21 cellular contexts compared by ENCODE assay signal in the genomic region with DNA sequence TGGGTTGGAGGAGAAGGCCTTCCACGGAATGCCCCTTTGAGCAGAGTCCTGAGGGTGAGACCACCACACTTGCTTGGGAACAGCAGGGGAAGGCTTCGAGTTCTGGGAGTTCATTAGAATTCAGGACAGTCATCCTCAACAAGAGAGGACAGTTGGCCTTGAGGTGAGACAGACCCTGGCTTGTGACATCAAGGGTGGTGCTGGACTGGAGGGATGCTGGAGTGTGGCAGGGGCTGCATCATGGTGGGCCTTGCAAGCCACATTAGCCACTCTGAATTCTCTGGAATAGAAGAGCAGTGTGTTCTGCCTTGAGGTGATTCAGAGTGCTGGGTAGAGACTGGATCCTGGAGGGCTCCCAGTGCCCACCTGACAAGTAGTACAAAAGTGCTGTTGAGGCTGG.
"Had no signal": no experiment of that assay in that cellular context is flagged by ENCODE, and none has a peak within 500 bp of the region (broad histone marks: within the 10 kb centered on the region; RNA-seq: fewer than 3 reads in every experiment).

No MANE protein-coding gene starts in this region.

- FAIRE-seq: RCC 7860 had no signal

- ATAC-seq: activated naive CD4-positive, alpha-beta T cell treated with anti-CD3 and anti-CD28 coated beads, Interleukin-2, amount 50 U/mL, for 72 hours; activated naive CD8-positive, alpha-beta T cell treated with anti-CD3 and anti-CD28 coated beads, Interleukin-2, amount 50 U/mL, for 24 hours; activated T-cell treated with anti-CD3 and anti-CD28 coated beads, Interleukin-2, amount 50 U/mL, for 4 hours; body of pancreas had no signal

- H3K4me3 Mint-ChIP-seq: activated B cell treated with CpG ODN at 0.5 μM for 24 hours; activated CD4-positive, alpha-beta T cell treated with anti-CD3 and anti-CD28 coated beads, Interleukin-2, amount 10 ng/mL, durations not matched to agents 24 days and 14 days; activated naive CD8-positive, alpha-beta T cell treated with anti-CD3 and anti-CD28 coated beads, Interleukin-2, amount 50 U/mL, for 24 hours; activated T-cell treated with anti-CD3 and anti-CD28 coated beads, Interleukin-2, amount 50 U/mL, for 4 hours; T-helper 1 cell treated with Interleukin-12 subunit alpha and Interleukin-12 subunit beta and Interleukin-4 antibody, amounts not matched to agents 30 μg/mL and 1 μg/mL, for 36 hours had no signal

- H3K4me1 ChIP-seq: body of pancreas had no signal

- H3K36me3 Mint-ChIP-seq: activated naive CD4-positive, alpha-beta T cell treated with anti-CD3 and anti-CD28 coated beads, Interleukin-2, amount 50 U/mL, for 72 hours had no signal

- H3K27ac Mint-ChIP-seq: activated B cell treated with CpG ODN at 0.5 μM for 24 hours; activated CD4-positive, alpha-beta T cell treated with anti-CD3 and anti-CD28 coated beads, Interleukin-2, amount 10 ng/mL, durations not matched to agents 24 days and 14 days; activated naive CD4-positive, alpha-beta T cell treated with anti-CD3 and anti-CD28 coated beads, Interleukin-2, amount 50 U/mL, for 72 hours; activated naive CD8-positive, alpha-beta T cell treated with anti-CD3 and anti-CD28 coated beads, Interleukin-2, amount 50 U/mL, for 24 hours; T-helper 1 cell treated with Interleukin-12 subunit alpha and Interleukin-12 subunit beta and Interleukin-4 antibody, amounts not matched to agents 30 μg/mL and 1 μg/mL, for 36 hours had no signal

- H3K4me3 ChIP-seq: ascending aorta, body of pancreas had no signal

- H3K4me2 ChIP-seq: KMS-11 had no signal

- H3K27me3 Mint-ChIP-seq: activated B cell treated with CpG ODN at 0.5 μM for 24 hours; activated CD4-positive, alpha-beta T cell treated with anti-CD3 and anti-CD28 coated beads, Interleukin-2, amount 10 ng/mL, durations not matched to agents 24 days and 14 days; activated naive CD8-positive, alpha-beta T cell treated with anti-CD3 and anti-CD28 coated beads, Interleukin-2, amount 50 U/mL, for 24 hours had no signal

- H3K36me3 ChIP-seq: ascending aorta had no signal

- H3K27me3 ChIP-seq: ascending aorta, body of pancreas had no signal

- DNase-seq: activated B cell treated with CpG ODN at 0.5 μM for 24 hours; activated CD4-positive, alpha-beta T cell treated with anti-CD3 and anti-CD28 coated beads for 1 hour; activated CD4-positive, alpha-beta T cell treated with anti-CD3 and anti-CD28 coated beads, Interleukin-2, amount 10 ng/mL, durations not matched to agents 24 days and 14 days; activated CD4-positive, alpha-beta T cell treated with anti-CD3 and anti-CD28 coated beads, Interleukin-2, amount 50 U/mL, for 48 hours; activated CD8-positive, alpha-beta memory T cell treated with anti-CD3 and anti-CD28 coated beads for 24 hours; activated effector memory CD4-positive, alpha-beta T cell treated with anti-CD3 and anti-CD28 coated beads, Interleukin-2, amount 50 U/mL, for 16 hours; activated naive CD4-positive, alpha-beta T cell treated with Interleukin-2 at 50 U/mL for 16 hours; activated naive CD8-positive, alpha-beta T cell treated with anti-CD3 and anti-CD28 coated beads, Interleukin-2, amount 50 U/mL, for 24 hours; activated T-cell treated with anti-CD3 and anti-CD28 coated beads, Interleukin-2, amount 50 U/mL, for 4 hours; amniotic stem cell; body of pancreas; MM.1S; NCI-H1694 treated with DMSO at 0.1 percent for 48 hours; NCI-H2029 treated with DMSO at 0.1 percent for 48 hours; NCI-H510A treated with DMSO at 0.1 percent for 48 hours; SHP77 treated with DMSO at 0.1 percent for 48 hours had no signal

- H3K9me3 Mint-ChIP-seq: activated B cell treated with CpG ODN at 0.5 μM for 24 hours; activated CD4-positive, alpha-beta T cell treated with anti-CD3 and anti-CD28 coated beads, Interleukin-2, amount 10 ng/mL, durations not matched to agents 24 days and 14 days; activated naive CD4-positive, alpha-beta T cell treated with anti-CD3 and anti-CD28 coated beads, Interleukin-2, amount 50 U/mL, for 72 hours; activated naive CD8-positive, alpha-beta T cell treated with anti-CD3 and anti-CD28 coated beads, Interleukin-2, amount 50 U/mL, for 24 hours; activated T-cell treated with anti-CD3 and anti-CD28 coated beads, Interleukin-2, amount 50 U/mL, for 4 hours; T-helper 1 cell treated with Interleukin-12 subunit alpha and Interleukin-12 subunit beta and Interleukin-4 antibody, amounts not matched to agents 30 μg/mL and 1 μg/mL, for 36 hours had no signal

- H3K9me3 ChIP-seq: ascending aorta, body of pancreas had no signal

- H3K27ac ChIP-seq: ascending aorta, body of pancreas, KMS-11 had no signal

- H3K9ac ChIP-seq: KMS-11 had no signal
